Comparison of ENCODE assay signal across 8 cellular contexts in genomic region chr1:192951961-192952460, GRCh38.
A peak's percentile ranks its signal among the peaks of the same experiment; 100 is the strongest.
DNase-seq lines count a peak whose midpoint lies in the region; ATAC-seq lines count a peak whose summit lies in the region.

No MANE protein-coding gene starts in this region.

- ATAC-seq in HG02678 (IDR thresholded peaks at IDR 0.05; ENCODE audit: unreplicated experiment) = peak; percentile 83

- peak; percentile 55 for DNase-seq in NOMO-1 treated with DMSO at 0.1 percent for 48 hours (lab: John Stamatoyannopoulos, UW; ENCODE audit: unreplicated experiment)
- DNase-seq in NOMO-1 treated with dmso at 0.1 percent for 144 hours (lab: John Stamatoyannopoulos, UW; ENCODE audit: unreplicated experiment) = no peak
- DNase-seq in OCI-M1 (lab: John Stamatoyannopoulos, UW) = peak; percentile 67
- DNase-seq in iris pigment epithelial cell (ENCODE audit: low read depth) = peak; percentile 92
- DNase-seq in iPS-NIHi11 (ENCODE audit: low spot score) = no peak
- no peak for DNase-seq in ureter (ENCODE audit: low spot score)
- DNase-seq in HuH-7 (ENCODE audit: low spot score) = no peak

Comparison
In these comparisons a context has a peak if more than half of its experiments do, and no peak if none do; other contexts are left out.
1. DNase-seq: peak in NOMO-1 treated with DMSO at 0.1 percent for 48 hours (single experiment), OCI-M1 (single experiment) and iris pigment epithelial cell (single experiment); none in NOMO-1 treated with dmso at 0.1 percent for 144 hours (single experiment), iPS-NIHi11 (single experiment), ureter (single experiment) and HuH-7 (single experiment).